9 cellular contexts compared by ENCODE assay signal in the genomic region with DNA sequence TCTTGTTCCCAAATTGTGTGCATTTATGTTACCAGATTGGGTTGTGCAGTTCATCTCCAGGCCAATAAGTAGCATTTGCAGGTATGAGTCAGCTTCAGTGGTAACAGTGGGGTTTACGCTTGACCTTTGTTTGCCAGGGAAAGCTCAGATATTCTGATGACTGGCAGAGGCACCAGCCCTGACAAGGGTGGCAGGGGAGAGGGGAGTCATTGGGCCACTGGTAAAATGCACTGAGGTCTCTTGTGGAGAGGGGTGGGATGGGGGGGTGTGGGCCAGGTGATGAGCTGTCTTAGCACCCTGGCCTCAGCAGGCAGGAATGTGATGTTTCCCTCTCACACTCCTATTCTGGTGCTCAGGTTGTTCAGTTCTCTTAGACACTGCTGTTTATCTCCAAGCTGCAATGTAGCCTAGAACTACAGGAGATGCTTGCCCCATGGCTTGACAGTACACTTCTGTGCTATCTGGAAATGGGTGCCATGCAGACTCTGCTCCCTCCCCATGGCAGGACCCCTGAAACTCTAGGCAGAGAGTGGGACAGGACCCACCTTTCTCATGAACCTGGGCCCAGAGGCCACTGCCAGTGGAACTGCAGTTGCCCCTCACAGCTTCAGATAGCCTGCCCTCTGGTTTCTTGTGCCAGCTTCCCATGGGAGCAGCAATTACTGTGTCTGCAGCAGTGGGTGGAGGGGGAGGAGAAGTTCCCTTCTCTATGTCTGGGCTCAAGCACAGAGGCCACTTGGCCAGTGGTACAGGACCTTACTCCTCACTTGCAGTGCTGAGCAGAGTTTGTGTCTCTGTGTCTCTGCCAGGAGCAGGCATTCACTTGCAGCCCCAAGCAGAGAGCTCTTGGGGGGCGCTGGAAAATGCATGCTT. TPM values are rescaled to one million over a fixed set of nuclear protein-coding genes. Genes with fewer than 3 reads are reported as not detected.
DNase-seq lines count a peak whose midpoint lies in the region; TF ChIP-seq lines count a peak whose summit lies in the region.
"Had no signal": no experiment of that assay in that cellular context is flagged by ENCODE, and none has a peak within 500 bp of the region (broad histone marks: within the 10 kb centered on the region; RNA-seq: fewer than 3 reads in every experiment).

No MANE protein-coding gene starts in this region.

- DNase-seq in activated CD8-positive, alpha-beta memory T cell treated with anti-CD3 and anti-CD28 coated beads, Interleukin-2, amount 50 U/mL, for 4 hours: peak; percentile 45
- no peak for DNase-seq in activated CD8-positive, alpha-beta memory T cell treated with anti-CD3 and anti-CD28 coated beads for 24 hours
- peak; percentile 78 for DNase-seq in M059J (ENCODE audit: low read depth)
- peak; percentile 46 for DNase-seq in astrocyte of the spinal cord (ENCODE audit: low read depth, low spot score)
- DNase-seq in stimulated activated CD8-positive, alpha-beta memory T cell treated with anti-CD3 and anti-CD28 coated beads, Interleukin-15, amount 100 ng/mL, for 48 hours (ENCODE audit: low read depth in 2 of 2): peak; percentile 20 to 25
- no peak for DNase-seq in NCI-H345 (lab: John Stamatoyannopoulos, UW)
- no peak for DNase-seq in amniotic stem cell (lab: John Stamatoyannopoulos, UW)
- no peak for DNase-seq in AG08395 (ENCODE audit: low spot score)
- DNase-seq: C1 segment of cervical spinal cord had no signal

- in situ Hi-C loops in astrocyte of the spinal cord (cut with HindIII; ENCODE audit: low sequenced_read_pairs): no loop called here

- no peak overlapping the region for H3K4me3 ChIP-seq in astrocyte of the spinal cord (ENCODE audit: low read depth, low read length)

- no peak for TF ChIP-seq CTCF in astrocyte of the spinal cord (IDR thresholded peaks at IDR 0.05; ENCODE audit: low read depth, low read length)

RNA-seq across cellular contexts. Expression of a gene that starts 31.9 kb away (rescaled TPM):
- 29.2 and 37.3 TPM in 2 replicates for total RNA-seq in M059J (2014; rRNA removed; shearing (Covaris generic))

Comparison
In these comparisons a context has a peak if more than half of its experiments do, and no peak if none do; other contexts are left out.
1. DNase-seq: peak in activated CD8-positive, alpha-beta memory T cell treated with anti-CD3 and anti-CD28 coated beads, Interleukin-2, amount 50 U/mL, for 4 hours (single experiment), M059J (single experiment), astrocyte of the spinal cord (single experiment) and stimulated activated CD8-positive, alpha-beta memory T cell treated with anti-CD3 and anti-CD28 coated beads, Interleukin-15, amount 100 ng/mL, for 48 hours (2 of 2); none in activated CD8-positive, alpha-beta memory T cell treated with anti-CD3 and anti-CD28 coated beads for 24 hours (single experiment), NCI-H345 (single experiment), amniotic stem cell (single experiment) and AG08395 (single experiment).